Comparison of ENCODE assay signal across 28 cellular contexts in the genomic region with DNA sequence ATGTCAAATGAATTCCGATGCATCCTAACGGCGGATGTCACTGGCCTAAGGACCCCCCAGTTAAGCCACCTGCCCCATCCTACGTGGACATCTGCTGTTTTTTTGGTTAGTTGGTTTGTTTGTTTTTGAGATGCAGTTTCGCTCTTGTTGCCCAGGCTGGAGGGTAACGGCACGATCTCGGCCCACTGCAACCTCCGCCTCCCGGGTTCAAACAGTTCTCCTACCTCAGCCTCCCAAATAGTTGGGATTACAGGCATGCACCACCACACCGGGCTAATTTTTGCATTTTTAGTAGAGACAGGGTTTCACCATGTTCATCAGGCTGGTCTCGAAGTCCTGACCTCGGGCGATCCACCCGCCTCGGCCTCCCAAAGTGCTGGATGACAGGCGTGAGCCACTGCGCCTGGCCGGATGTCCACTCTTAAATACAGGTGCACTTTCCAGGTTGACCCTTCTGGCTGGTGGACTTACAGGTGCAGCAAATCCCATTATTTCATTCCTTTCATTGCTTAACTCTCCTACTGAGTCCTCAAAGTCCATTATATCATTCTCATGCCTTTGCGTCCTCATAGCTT.
"Had no signal": no experiment of that assay in that cellular context is flagged by ENCODE, and none has a peak within 500 bp of the region (broad histone marks: within the 10 kb centered on the region; RNA-seq: fewer than 3 reads in every experiment).

No MANE protein-coding gene starts in this region.

- H3K4me3 ChIP-seq: heart right ventricle, hepatocyte, lung, mucosa of descending colon, ovary, prostate gland, skin epidermis, suprapubic skin, thoracic aorta, tibial artery, uterus had no signal

- H3K4me1 Mint-ChIP-seq: stimulated activated effector memory CD8-positive, alpha-beta T cell treated with anti-CD3 and anti-CD28 coated beads, Interleukin-12 subunit alpha, Interleukin-12 subunit beta, amount 100 ng/mL, for 72 hours had no signal

- H3K27ac Mint-ChIP-seq: naive thymus-derived CD4-positive, alpha-beta T cell; natural killer cell treated with Interleukin-12 subunit alpha and Interleukin-12 subunit beta and Interleukin-15 and Interleukin-18, amount 100 ng/mL, for 72 hours; stimulated activated effector memory CD8-positive, alpha-beta T cell treated with anti-CD3 and anti-CD28 coated beads, Interleukin-12 subunit alpha, Interleukin-12 subunit beta, amount 100 ng/mL, for 72 hours; stimulated activated naive CD8-positive, alpha-beta T cell treated with anti-CD3 and anti-CD28 coated beads, Interleukin-15, Interleukin-2, amounts not matched to agents 100 ng/mL and 50 ng/mL, for 24 hours had no signal

- H3K9me3 ChIP-seq: heart right ventricle, mucosa of descending colon, ovary, prostate gland, suprapubic skin, thoracic aorta, tibial artery, uterus had no signal

- DNase-seq: heart right ventricle; islet precursor cell; kidney glomerular epithelial cell; left cardiac atrium; left ventricle myocardium superior; mesendoderm; midbrain; mucosa of descending colon; naive thymus-derived CD4-positive, alpha-beta T cell; ovary; retina; right cardiac atrium; stimulated activated CD4-positive, alpha-beta T cell treated with anti-CD3 and anti-CD28 coated beads, Interleukin-4, amount 100 ng/mL, for 24 hours; stimulated activated naive CD4-positive, alpha-beta T cell; trophoblast cell; uterus had no signal

- H3K9me3 Mint-ChIP-seq: naive thymus-derived CD4-positive, alpha-beta T cell; natural killer cell treated with Interleukin-12 subunit alpha and Interleukin-12 subunit beta and Interleukin-15 and Interleukin-18, amount 100 ng/mL, for 72 hours; stimulated activated effector memory CD8-positive, alpha-beta T cell treated with anti-CD3 and anti-CD28 coated beads, Interleukin-12 subunit alpha, Interleukin-12 subunit beta, amount 100 ng/mL, for 72 hours; stimulated activated naive CD8-positive, alpha-beta T cell treated with anti-CD3 and anti-CD28 coated beads, Interleukin-15, Interleukin-2, amounts not matched to agents 100 ng/mL and 50 ng/mL, for 24 hours had no signal

- H3K27ac ChIP-seq: heart right ventricle, hepatocyte, ovary, prostate gland, skin epidermis, suprapubic skin, thoracic aorta, tibial artery, uterus had no signal

- H3K27me3 Mint-ChIP-seq: naive thymus-derived CD4-positive, alpha-beta T cell; natural killer cell treated with Interleukin-12 subunit alpha and Interleukin-12 subunit beta and Interleukin-15 and Interleukin-18, amount 100 ng/mL, for 72 hours; stimulated activated naive CD8-positive, alpha-beta T cell treated with anti-CD3 and anti-CD28 coated beads, Interleukin-15, Interleukin-2, amounts not matched to agents 100 ng/mL and 50 ng/mL, for 24 hours had no signal

- H3K36me3 Mint-ChIP-seq: naive thymus-derived CD4-positive, alpha-beta T cell; natural killer cell treated with Interleukin-12 subunit alpha and Interleukin-12 subunit beta and Interleukin-15 and Interleukin-18, amount 100 ng/mL, for 72 hours; stimulated activated effector memory CD8-positive, alpha-beta T cell treated with anti-CD3 and anti-CD28 coated beads, Interleukin-12 subunit alpha, Interleukin-12 subunit beta, amount 100 ng/mL, for 72 hours had no signal

- H3K36me3 ChIP-seq: heart right ventricle, ovary, prostate gland, suprapubic skin, thoracic aorta, tibial artery, uterus had no signal

- ATAC-seq: heart right ventricle; left cardiac atrium; left lobe of liver; left ventricle myocardium superior; mucosa of descending colon; naive thymus-derived CD4-positive, alpha-beta T cell; natural killer cell treated with Interleukin-12 subunit alpha and Interleukin-12 subunit beta and Interleukin-15 and Interleukin-18, amount 100 ng/mL, for 72 hours; right cardiac atrium; sciatic nerve; stimulated activated effector memory CD8-positive, alpha-beta T cell treated with anti-CD3 and anti-CD28 coated beads, Interleukin-12 subunit alpha, Interleukin-12 subunit beta, amount 100 ng/mL, for 72 hours had no signal

- H3K4me1 ChIP-seq: heart right ventricle, prostate gland, suprapubic skin, tibial artery, uterus had no signal

- H3K4me3 Mint-ChIP-seq: naive thymus-derived CD4-positive, alpha-beta T cell; natural killer cell treated with Interleukin-12 subunit alpha and Interleukin-12 subunit beta and Interleukin-15 and Interleukin-18, amount 100 ng/mL, for 72 hours; stimulated activated effector memory CD8-positive, alpha-beta T cell treated with anti-CD3 and anti-CD28 coated beads, Interleukin-12 subunit alpha, Interleukin-12 subunit beta, amount 100 ng/mL, for 72 hours; stimulated activated naive CD8-positive, alpha-beta T cell treated with anti-CD3 and anti-CD28 coated beads, Interleukin-15, Interleukin-2, amounts not matched to agents 100 ng/mL and 50 ng/mL, for 24 hours had no signal

- H3K27me3 ChIP-seq: heart right ventricle, hepatocyte, ovary, suprapubic skin, tibial artery, uterus had no signal
